8 cellular contexts compared by ENCODE assay signal in the genomic region with DNA sequence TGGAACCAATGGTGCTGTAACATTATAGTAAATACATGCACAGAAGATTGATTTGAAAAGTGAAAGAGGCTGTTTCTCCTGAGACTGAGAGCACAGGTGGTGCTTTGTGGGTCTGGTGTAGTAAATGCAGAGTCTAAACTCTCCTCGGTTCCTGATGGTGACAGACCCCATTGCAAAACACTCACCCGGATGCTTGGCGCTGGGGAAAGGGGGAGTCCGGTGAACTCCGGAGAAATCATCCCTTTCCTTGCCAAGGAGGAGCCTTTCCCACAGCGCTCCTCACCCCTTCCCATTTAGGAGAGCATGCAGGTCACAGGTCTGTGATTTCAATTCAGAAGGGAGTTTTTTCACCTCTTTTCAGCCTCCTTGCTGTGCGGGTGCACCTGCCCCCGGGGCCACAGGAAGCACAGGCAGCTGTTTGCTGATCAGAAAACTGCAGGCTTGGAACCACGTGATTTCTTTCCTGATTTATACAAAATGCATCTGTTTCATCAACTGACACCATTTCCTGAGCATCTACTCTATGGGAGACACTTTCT.
A peak's percentile ranks its signal among the peaks of the same experiment; 100 is the strongest.
DNase-seq lines count a peak whose midpoint lies in the region; ATAC-seq and TF ChIP-seq lines count a peak whose summit lies in the region.

No MANE protein-coding gene starts in this region.

- H3K27me3 ChIP-seq in left lung, result no peaks in the 10 kb centered on the region

- no peaks in the 10 kb centered on the region for H3K36me3 Mint-ChIP-seq in endothelial cell (ENCODE audit: low read depth, unreplicated experiment)

- H3K27me3 Mint-ChIP-seq in endothelial cell (ENCODE audit: unreplicated experiment), result peaks cover 4% of the 10 kb centered on the region

- H3K4me3 ChIP-seq in mucosa of descending colon (no peak overlapping the region), left lung (no peak overlapping the region), coronary artery (no peak overlapping the region)

- intact Hi-C loops in mucosa of descending colon (cut with DNase I, micrococcal nuclease) (no loop called here), left lung (cut with DNase I) (no loop called here)

- H3K9me3 ChIP-seq in mucosa of descending colon, result no peaks in the 10 kb centered on the region
- no peaks in the 10 kb centered on the region for H3K9me3 ChIP-seq in left lung

- H3K27ac ChIP-seq in left lung (peak overlapping the region in 1 of 2 donors; percentile 20), coronary artery (no peak overlapping the region)

- peaks cover 3% of the 10 kb centered on the region for H3K4me1 ChIP-seq in mucosa of descending colon (ENCODE audit: low read depth)
- peaks cover 0 to 30% of the 10 kb centered on the region in 2 donors for H3K4me1 ChIP-seq in left lung

- peak; percentile 4 for DNase-seq in NCI-H345 treated with DMSO at 0.1 percent for 48 hours (lab: John Stamatoyannopoulos, UW; ENCODE audit: unreplicated experiment)
- no peak for DNase-seq in mucosa of descending colon
- DNase-seq in endothelial cell (ENCODE audit: low spot score), result no peak
- no peak for DNase-seq in KG1 (lab: John Stamatoyannopoulos, UW)
- no peak for DNase-seq in left lung
- DNase-seq in coronary artery (ENCODE audit: low spot score), result no peak

- no peak overlapping the region for H3K27ac Mint-ChIP-seq in endothelial cell (ENCODE audit: unreplicated experiment)

- ATAC-seq in GM18867 (IDR thresholded peaks at IDR 0.05; ENCODE audit: unreplicated experiment), result peak; percentile 54
- peak; percentile 56 for ATAC-seq in HG02571 (IDR thresholded peaks at IDR 0.05; ENCODE audit: unreplicated experiment)
- ATAC-seq in mucosa of descending colon, result peak; percentile 63
- ATAC-seq in left lung, result no peak

- TF ChIP-seq CTCF in mucosa of descending colon (IDR thresholded peaks at IDR 0.05) (no peak), endothelial cell (IDR thresholded peaks at IDR 0.05; ENCODE audit: unreplicated experiment) (no peak), left lung (IDR thresholded peaks at IDR 0.05) (no peak), coronary artery (IDR thresholded peaks at IDR 0.05) (no peak)

- peaks cover 22% of the 10 kb centered on the region for H3K4me1 Mint-ChIP-seq in endothelial cell (ENCODE audit: unreplicated experiment)

- H3K36me3 ChIP-seq in mucosa of descending colon (ENCODE audit: low read depth), result no peaks in the 10 kb centered on the region
- H3K36me3 ChIP-seq in left lung, result no peaks in the 10 kb centered on the region

- no peak overlapping the region for H3K4me3 Mint-ChIP-seq in endothelial cell (ENCODE audit: unreplicated experiment)

- H3K9me3 Mint-ChIP-seq in endothelial cell (ENCODE audit: unreplicated experiment), result no peaks in the 10 kb centered on the region
